Comparison of ENCODE assay signal across 8 cellular contexts in the genomic region with DNA sequence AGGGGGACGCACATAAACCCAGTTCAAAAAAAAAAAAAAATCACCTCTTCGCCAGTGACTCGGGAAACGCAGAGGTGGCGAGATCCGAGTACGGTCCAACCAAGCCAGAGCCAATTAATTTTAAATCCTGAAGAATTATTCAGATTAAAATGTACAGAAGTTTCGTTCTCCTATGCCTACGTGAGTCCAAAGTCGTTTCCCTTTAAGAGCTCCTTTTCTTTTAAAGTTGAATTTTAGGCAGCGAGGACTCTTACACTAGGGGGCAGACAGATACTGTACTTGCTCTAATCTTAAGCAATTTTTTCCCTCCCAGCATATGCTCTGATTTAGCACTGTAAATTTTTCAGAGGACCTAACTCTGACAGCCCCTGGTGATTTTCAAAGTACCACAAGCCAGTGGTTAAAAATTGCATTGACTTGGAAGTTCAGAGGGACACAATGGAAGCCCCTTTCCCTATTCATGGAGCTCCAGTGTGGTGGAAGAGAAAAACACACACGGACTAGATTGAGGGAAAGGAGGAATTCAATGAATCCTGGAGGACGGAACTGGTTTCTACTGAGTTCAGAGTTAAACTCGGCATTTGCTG. TPM values are rescaled to one million over a fixed set of nuclear protein-coding genes. Genes with fewer than 3 reads are reported as not detected.
A peak's percentile ranks its signal among the peaks of the same experiment; 100 is the strongest.
DNase-seq lines count a peak whose midpoint lies in the region; ATAC-seq and TF ChIP-seq lines count a peak whose summit lies in the region.

No MANE protein-coding gene starts in this region.

- H3K4me3 ChIP-seq in lung (peak overlapping the region; percentile 42), vagina (peak overlapping the region; percentile 64 to 71)
- H3K4me3 ChIP-seq in effector memory CD4-positive, alpha-beta T cell (ENCODE audit: insufficient read depth, low read depth, low read length, poor library complexity, severe bottlenecking): no peak overlapping the region

- ATAC-seq in HG03342 (IDR thresholded peaks at IDR 0.05; ENCODE audit: unreplicated experiment) (peak; percentile 30), lung (ENCODE audit: insufficient read depth, low FRiP score) (no peak), HG03175 (IDR thresholded peaks at IDR 0.05; ENCODE audit: unreplicated experiment) (no peak)

- peak; percentile 39 for TF ChIP-seq CTCF in lung (IDR thresholded peaks at IDR 0.05; ENCODE audit: control extremely low read depth, extremely low read depth)
- peak in 2 of 3 experiments; percentile 46 to 50 for TF ChIP-seq CTCF in vagina (IDR thresholded peaks at IDR 0.05)

- H3K27ac ChIP-seq in lung (ENCODE audit: low read depth in 1 of 2, low read length in 1 of 2) (peak overlapping the region; percentile 69 to 82), vagina (peak overlapping the region; percentile 94)
- H3K27ac ChIP-seq in effector memory CD4-positive, alpha-beta T cell (ENCODE audit: insufficient read depth, low read length, poor library complexity, severe bottlenecking): no peak overlapping the region

- intact Hi-C loops in vagina (cut with DNase I): loop anchor here (10.0 kb wide), 3 partner anchors 482 to 1302 kb away; no protein-coding TSS in a partner anchor

- TF ChIP-seq POLR2A in vagina (IDR thresholded peaks at IDR 0.05): no peak

- no peaks in the 10 kb centered on the region for H3K36me3 ChIP-seq in lung (ENCODE audit: control insufficient read depth in 2 of 2, insufficient read depth in 2 of 2, low read length in 2 of 2)
- no peaks in the 10 kb centered on the region for H3K36me3 ChIP-seq in vagina
- H3K36me3 ChIP-seq in effector memory CD4-positive, alpha-beta T cell (ENCODE audit: control insufficient read depth, insufficient read depth, low read length): no peaks in the 10 kb centered on the region

- peak; percentile 89 for DNase-seq in EL
- DNase-seq in NOMO-1 treated with dmso at 0.1 percent for 144 hours (lab: John Stamatoyannopoulos, UW; ENCODE audit: unreplicated experiment): peak; percentile 80
- peak; percentile 92 for DNase-seq in dermis blood vessel endothelial cell
- no peak for DNase-seq in lung (ENCODE audit: low spot score)
- DNase-seq in vagina (ENCODE audit: extremely low spot score in 2 of 2): no peak
- DNase-seq in effector memory CD4-positive, alpha-beta T cell: no peak

- WGBS in lung, 2 donors: 4 to 8% methylated on average over 14 of the region's 14 CpGs

- peaks cover 5% of the 10 kb centered on the region for H3K27me3 ChIP-seq in lung (ENCODE audit: control insufficient read depth, insufficient read depth)
- no peaks in the 10 kb centered on the region for H3K27me3 ChIP-seq in vagina
- H3K27me3 ChIP-seq in effector memory CD4-positive, alpha-beta T cell (replicated peaks; ENCODE audit: control insufficient read depth, insufficient read depth, low read length, poor library complexity, severe bottlenecking): peaks cover 36% of the 10 kb centered on the region

- H3K4me1 ChIP-seq in lung (ENCODE audit: control insufficient read depth in 2 of 2, insufficient read depth in 2 of 2, low read length in 2 of 2) (no peaks in the 10 kb centered on the region), vagina (peaks cover 31% of the 10 kb centered on the region)
- peaks cover 4% of the 10 kb centered on the region for H3K4me1 ChIP-seq in effector memory CD4-positive, alpha-beta T cell (ENCODE audit: control insufficient read depth, insufficient read depth, low read length, poor library complexity, severe bottlenecking)

- H3K9me3 ChIP-seq in lung (ENCODE audit: control insufficient read depth in 2 of 2, insufficient read depth in 1 of 2, low read length in 1 of 2) (peaks cover 0 to 2% of the 10 kb centered on the region in 2 donors), vagina (no peaks in the 10 kb centered on the region)
- no peaks in the 10 kb centered on the region for H3K9me3 ChIP-seq in effector memory CD4-positive, alpha-beta T cell (ENCODE audit: control insufficient read depth, low read length)

RNA-seq across cellular contexts. Expression of a gene that starts 3.3 kb away (rescaled TPM):
- total RNA-seq in dermis blood vessel endothelial cell: 14.0 and 36.6 TPM in 2 replicates
- total RNA-seq in lung: 10 to 100 TPM; 41.9 to 73.5 TPM
- polyA plus RNA-seq in lung: 10 to 100 TPM; 15.0 to 28.9 TPM
- total RNA-seq in vagina: 39.8 TPM

Comparison
In these comparisons a context has a peak if more than half of its experiments do, and no peak if none do; other contexts are left out.
1. DNase-seq: peak in EL (single experiment), NOMO-1 treated with dmso at 0.1 percent for 144 hours (single experiment) and dermis blood vessel endothelial cell (single experiment); none in lung (single experiment), vagina (0 of 2) and effector memory CD4-positive, alpha-beta T cell (0 of 3).